In the genomic region with DNA sequence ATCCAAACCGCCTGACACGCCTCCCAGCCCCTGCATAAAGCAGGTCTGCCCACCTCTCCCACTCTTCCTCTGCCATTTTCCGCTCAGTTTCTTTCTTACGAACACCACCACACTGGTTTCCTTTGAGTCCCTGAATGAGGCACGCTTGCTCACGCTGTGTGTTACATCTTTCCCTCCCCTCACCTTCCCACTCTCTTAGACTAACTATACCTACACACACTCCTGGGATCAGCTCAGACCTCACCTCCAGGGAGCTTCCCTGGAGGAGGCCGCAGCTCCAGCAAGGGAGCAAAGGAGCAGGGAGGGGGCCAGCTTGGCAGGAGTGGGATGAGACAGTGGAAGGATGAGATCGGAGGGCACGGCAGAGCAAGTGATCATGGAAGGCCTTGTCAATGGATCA, we compare ENCODE assay signal across 22 cellular contexts. TPM values are rescaled to one million over a fixed set of nuclear protein-coding genes. Genes with fewer than 3 reads are reported as not detected.
A peak's percentile ranks its signal among the peaks of the same experiment; 100 is the strongest.
DNase-seq lines count a peak whose midpoint lies in the region; ATAC-seq and TF ChIP-seq lines count a peak whose summit lies in the region.
"Had no signal": no experiment of that assay in that cellular context is flagged by ENCODE, and none has a peak within 500 bp of the region (broad histone marks: within the 10 kb centered on the region; RNA-seq: fewer than 3 reads in every experiment).

No MANE protein-coding gene starts in this region.

- H2AFZ ChIP-seq in neuronal stem cell (ENCODE audit: low read length): peak overlapping the region; percentile 80

- H3K36me3 Mint-ChIP-seq in WTC11: no peaks in the 10 kb centered on the region
- no peaks in the 10 kb centered on the region for H3K36me3 Mint-ChIP-seq in activated CD8-positive, alpha-beta memory T cell treated with anti-CD3 and anti-CD28 coated beads, Interleukin-2, amount 10 ng/mL, durations not matched to agents 7 days and 5 days
- H3K36me3 Mint-ChIP-seq: CD4-positive, CD25-positive, alpha-beta regulatory T cell; CD8-positive, alpha-beta memory T cell; IgD-negative memory B cell had no signal

- H3K4me3 ChIP-seq in HEK293 (ENCODE audit: low read depth, low read length) (no peak overlapping the region), esophagus (ENCODE audit: low read depth in 1 of 2, low read length in 2 of 2) (no peak overlapping the region), neuronal stem cell (ENCODE audit: low read length in 2 of 2) (no peak overlapping the region)
- H3K4me3 ChIP-seq in effector memory CD4-positive, alpha-beta T cell (ENCODE audit: insufficient read depth, low read depth, low read length, poor library complexity, severe bottlenecking): no peak overlapping the region
- H3K4me3 ChIP-seq: GM12878 had no signal

- H3K9me3 Mint-ChIP-seq in WTC11: no peaks in the 10 kb centered on the region
- H3K9me3 Mint-ChIP-seq in activated CD8-positive, alpha-beta memory T cell treated with anti-CD3 and anti-CD28 coated beads, Interleukin-2, amount 10 ng/mL, durations not matched to agents 7 days and 5 days (ENCODE audit: low read depth): no peaks in the 10 kb centered on the region
- H3K9me3 Mint-ChIP-seq: CD4-positive, CD25-positive, alpha-beta regulatory T cell; CD8-positive, alpha-beta memory T cell; IgD-negative memory B cell had no signal

- no peak; the same call in 1 of the 2 replicates for ATAC-seq in WTC11
- no peak for ATAC-seq in activated CD8-positive, alpha-beta memory T cell treated with anti-CD3 and anti-CD28 coated beads, Interleukin-2, amount 10 ng/mL, durations not matched to agents 7 days and 5 days
- ATAC-seq in HG03139 (IDR thresholded peaks at IDR 0.05; ENCODE audit: unreplicated experiment): no peak
- ATAC-seq: GM12878, HCT116 had no signal

- H3K36me3 ChIP-seq in HEK293 (ENCODE audit: control insufficient read depth in 2 of 2, insufficient read depth in 1 of 2, low read length in 2 of 2) (no peaks in the 10 kb centered on the region), esophagus (ENCODE audit: control insufficient read depth in 2 of 2, insufficient read depth in 2 of 2, low read length in 1 of 2) (no peaks in the 10 kb centered on the region), neuronal stem cell (replicated peaks in 1 of 2; ENCODE audit: control insufficient read depth in 2 of 2, insufficient read depth in 2 of 2, low read length in 2 of 2) (no peaks in the 10 kb centered on the region)
- no peaks in the 10 kb centered on the region for H3K36me3 ChIP-seq in effector memory CD4-positive, alpha-beta T cell (ENCODE audit: control insufficient read depth, insufficient read depth, low read length)
- H3K36me3 ChIP-seq: BE2C had no signal

- CTCF ChIA-PET in HEK293 (lab: Yijun Ruan, JAX): interaction anchor here (0.5 kb wide), 1 partner anchor 43 kb away, joined by 3 read pairs; no protein-coding TSS in a partner anchor
- CTCF ChIA-PET in WTC11 (lab: Charles Lee): interaction anchor here (1.7 kb wide), 1 partner anchor 200 kb away, joined by 4 read pairs; no protein-coding TSS in a partner anchor
- CTCF ChIA-PET in activated CD8-positive, alpha-beta memory T cell treated with anti-CD3 and anti-CD28 coated beads, Interleukin-2, amount 10 ng/mL, durations not matched to agents 7 days and 5 days (lab: Charles Lee): interaction anchor here (1.2 kb wide), 1 partner anchor 17 kb away, joined by 3 read pairs; no protein-coding TSS in a partner anchor

- no peak overlapping the region for H2BK15ac ChIP-seq in neuronal stem cell (ENCODE audit: low read length)

- H3K4me2 ChIP-seq in neuronal stem cell (ENCODE audit: insufficient read depth, low read length, poor library complexity, severe bottlenecking): no peak overlapping the region

- H3K27ac ChIP-seq in HEK293 (ENCODE audit: extremely low read depth, low read depth, low read length) (no peak overlapping the region), esophagus (ENCODE audit: low read depth in 2 of 2, low read length in 1 of 2) (peak overlapping the region; percentile 25 to 54), neuronal stem cell (replicated peaks; ENCODE audit: low read length) (no peak overlapping the region)
- H3K27ac ChIP-seq in effector memory CD4-positive, alpha-beta T cell (ENCODE audit: insufficient read depth, low read length, poor library complexity, severe bottlenecking): no peak overlapping the region

- TF ChIP-seq CTCF in HEK293 (tag by site-specific recombination; IDR thresholded peaks at IDR 0.05) (no peak), WTC11 (IDR thresholded peaks at IDR 0.05) (no peak)

- H3K18ac ChIP-seq in neuronal stem cell (ENCODE audit: low read length): no peak overlapping the region

- no peak overlapping the region for H2BK120ac ChIP-seq in neuronal stem cell (ENCODE audit: low read depth, low read length)

- WGBS in esophagus, 2 donors: 93 to 94% methylated on average over 9 of the region's 9 CpGs
- whole genome bisulfite sequencing in neuronal stem cell (ENCODE audit: extremely low coverage in 2 of 2, insufficient read length in 2 of 2, insufficient replicate concordance in 1 of 2), 2 donors: no CpG with 5 or more reads among the region's 9 CpGs

- no peak overlapping the region for H3K9ac ChIP-seq in neuronal stem cell (ENCODE audit: low read depth, low read length, poor library complexity)

- DNase-seq in WTC11 (ENCODE audit: low spot score) (no peak), neuronal stem cell (ENCODE audit: low spot score) (no peak), NCI-H2081 treated with DMSO at 0.1 percent for 48 hours (lab: John Stamatoyannopoulos, UW) (no peak)
- DNase-seq in effector memory CD4-positive, alpha-beta T cell: no peak
- DNase-seq in activated CD8-positive, alpha-beta memory T cell treated with anti-CD3 and anti-CD28 coated beads, Interleukin-2, amount 10 ng/mL, durations not matched to agents 7 days and 5 days: no peak
- DNase-seq: BE2C; C1 segment of cervical spinal cord; CD4-positive, CD25-positive, alpha-beta regulatory T cell; CD8-positive, alpha-beta memory T cell; COR-L47; DMS 273 treated with DMSO at 0.1 percent for 48 hours; DMS53; DND-41; EL; H7; KG1 had no signal

- no peak overlapping the region for H3K4me3 Mint-ChIP-seq in WTC11
- no peak overlapping the region for H3K4me3 Mint-ChIP-seq in activated CD8-positive, alpha-beta memory T cell treated with anti-CD3 and anti-CD28 coated beads, Interleukin-2, amount 10 ng/mL, durations not matched to agents 7 days and 5 days
- H3K4me3 Mint-ChIP-seq: CD4-positive, CD25-positive, alpha-beta regulatory T cell; CD8-positive, alpha-beta memory T cell; IgD-negative memory B cell had no signal

- peak overlapping the region; percentile 14; the same call in 1 of the 2 replicates for H3K27ac Mint-ChIP-seq in WTC11
- H3K27ac Mint-ChIP-seq in activated CD8-positive, alpha-beta memory T cell treated with anti-CD3 and anti-CD28 coated beads, Interleukin-2, amount 10 ng/mL, durations not matched to agents 7 days and 5 days: no peak overlapping the region
- H3K27ac Mint-ChIP-seq: CD8-positive, alpha-beta memory T cell; IgD-negative memory B cell had no signal

- H3K4ac ChIP-seq in neuronal stem cell (ENCODE audit: low read length): no peak overlapping the region

- H3K9me3 ChIP-seq in HEK293 (ENCODE audit: control insufficient read depth, insufficient read depth, low read depth, low read length) (no peaks in the 10 kb centered on the region), esophagus (ENCODE audit: control insufficient read depth in 2 of 2, insufficient read depth in 1 of 2, low read depth in 1 of 2, low read length in 1 of 2) (no peaks in the 10 kb centered on the region), neuronal stem cell (replicated peaks in 1 of 2; ENCODE audit: control insufficient read depth in 2 of 2, insufficient read depth in 1 of 2, low read depth in 1 of 2, low read length in 2 of 2) (no peaks in the 10 kb centered on the region)
- no peaks in the 10 kb centered on the region for H3K9me3 ChIP-seq in effector memory CD4-positive, alpha-beta T cell (ENCODE audit: control insufficient read depth, low read length)
- H3K9me3 ChIP-seq: BE2C had no signal

- POLR2A ChIA-PET in HEK293 (lab: Yijun Ruan, JAX): interaction anchor here (0.6 kb wide), 1 partner anchor 121 kb away, joined by 4 read pairs; no protein-coding TSS in a partner anchor
- POLR2A ChIA-PET in WTC11 (lab: Charles Lee): no interaction called here

- no peaks in the 10 kb centered on the region; the same call in 1 of the 2 replicates for H3K27me3 Mint-ChIP-seq in WTC11 (ENCODE audit: low read depth)
- H3K27me3 Mint-ChIP-seq in activated CD8-positive, alpha-beta memory T cell treated with anti-CD3 and anti-CD28 coated beads, Interleukin-2, amount 10 ng/mL, durations not matched to agents 7 days and 5 days: peaks cover 7% of the 10 kb centered on the region
- H3K27me3 Mint-ChIP-seq: IgD-negative memory B cell had no signal

- H4K91ac ChIP-seq in neuronal stem cell (ENCODE audit: low read depth, low read length, poor library complexity): no peak overlapping the region

- H2AK5ac ChIP-seq in neuronal stem cell (ENCODE audit: low read depth, low read length): no peak overlapping the region

- H3K4me1 ChIP-seq in HEK293 (ENCODE audit: control insufficient read depth, insufficient read depth, low read length) (no peaks in the 10 kb centered on the region), esophagus (ENCODE audit: control insufficient read depth in 2 of 2, insufficient read depth in 2 of 2, low read length in 1 of 2) (no peaks in the 10 kb centered on the region), neuronal stem cell (ENCODE audit: control insufficient read depth in 2 of 2, insufficient read depth in 1 of 2, low read depth in 1 of 2, low read length in 2 of 2) (peaks cover 2 to 6% of the 10 kb centered on the region in 2 donors)
- H3K4me1 ChIP-seq in effector memory CD4-positive, alpha-beta T cell (ENCODE audit: control insufficient read depth, insufficient read depth, low read length, poor library complexity, severe bottlenecking): no peaks in the 10 kb centered on the region
- H3K4me1 ChIP-seq: BE2C had no signal

- no peaks in the 10 kb centered on the region for H3K79me1 ChIP-seq in neuronal stem cell (ENCODE audit: low read depth, low read length)

- no peaks in the 10 kb centered on the region for H3K27me3 ChIP-seq in esophagus (ENCODE audit: control insufficient read depth in 1 of 2, insufficient read depth in 2 of 2, low read length in 2 of 2)
- H3K27me3 ChIP-seq in neuronal stem cell (ENCODE audit: control insufficient read depth in 3 of 3, insufficient read depth in 3 of 3, low read depth in 1 of 3, low read length in 3 of 3): no peaks in the 10 kb centered on the region
- H3K27me3 ChIP-seq in effector memory CD4-positive, alpha-beta T cell (replicated peaks; ENCODE audit: control insufficient read depth, insufficient read depth, low read length, poor library complexity, severe bottlenecking): no peaks in the 10 kb centered on the region
- H3K27me3 ChIP-seq: BE2C had no signal

- no peak overlapping the region for H4K8ac ChIP-seq in neuronal stem cell (ENCODE audit: low read depth, low read length)

- no peak overlapping the region for H3K14ac ChIP-seq in neuronal stem cell (ENCODE audit: low read length)

- no peak overlapping the region for H2BK12ac ChIP-seq in neuronal stem cell (ENCODE audit: low read length)

- no peak overlapping the region for H3K23ac ChIP-seq in neuronal stem cell (ENCODE audit: low read depth, low read length, poor library complexity)

- H2BK5ac ChIP-seq in neuronal stem cell (ENCODE audit: low read length): no peak overlapping the region

- peaks cover 18% of the 10 kb centered on the region for H3K4me1 Mint-ChIP-seq in WTC11
- H3K4me1 Mint-ChIP-seq in activated CD8-positive, alpha-beta memory T cell treated with anti-CD3 and anti-CD28 coated beads, Interleukin-2, amount 10 ng/mL, durations not matched to agents 7 days and 5 days: peaks cover 3% of the 10 kb centered on the region
- H3K4me1 Mint-ChIP-seq: CD8-positive, alpha-beta memory T cell had no signal

RNA-seq across cellular contexts. Expression of gene B4GALT5, which starts 28.3 kb away (rescaled TPM):
- total RNA-seq in WTC11 (2021): 62.4 to 71.5 TPM (median 69.4 TPM) in 3 replicates
- polyA plus RNA-seq in esophagus: 10 to 100 TPM; 17.9 to 28.3 TPM
- polyA plus RNA-seq in neuronal stem cell (2013, experiment 1 of 2): 46.5 TPM
- polyA plus RNA-seq in neuronal stem cell (2013, experiment 2 of 2): 48.5 TPM
- total RNA-seq in activated CD8-positive, alpha-beta memory T cell treated with anti-CD3 and anti-CD28 coated beads, Interleukin-2, amount 10 ng/mL, durations not matched to agents 7 days and 5 days: 10 to 100 TPM; 28.1 to 30.9 TPM

Comparison
In these comparisons a context has a peak if more than half of its experiments do, and no peak if none do; other contexts are left out.
1. H3K27ac ChIP-seq: peak in esophagus (2 of 2); none in HEK293 (single experiment), neuronal stem cell (single experiment) and effector memory CD4-positive, alpha-beta T cell (single experiment).